1 cellular context compared by ENCODE assay signal in the genomic region with DNA sequence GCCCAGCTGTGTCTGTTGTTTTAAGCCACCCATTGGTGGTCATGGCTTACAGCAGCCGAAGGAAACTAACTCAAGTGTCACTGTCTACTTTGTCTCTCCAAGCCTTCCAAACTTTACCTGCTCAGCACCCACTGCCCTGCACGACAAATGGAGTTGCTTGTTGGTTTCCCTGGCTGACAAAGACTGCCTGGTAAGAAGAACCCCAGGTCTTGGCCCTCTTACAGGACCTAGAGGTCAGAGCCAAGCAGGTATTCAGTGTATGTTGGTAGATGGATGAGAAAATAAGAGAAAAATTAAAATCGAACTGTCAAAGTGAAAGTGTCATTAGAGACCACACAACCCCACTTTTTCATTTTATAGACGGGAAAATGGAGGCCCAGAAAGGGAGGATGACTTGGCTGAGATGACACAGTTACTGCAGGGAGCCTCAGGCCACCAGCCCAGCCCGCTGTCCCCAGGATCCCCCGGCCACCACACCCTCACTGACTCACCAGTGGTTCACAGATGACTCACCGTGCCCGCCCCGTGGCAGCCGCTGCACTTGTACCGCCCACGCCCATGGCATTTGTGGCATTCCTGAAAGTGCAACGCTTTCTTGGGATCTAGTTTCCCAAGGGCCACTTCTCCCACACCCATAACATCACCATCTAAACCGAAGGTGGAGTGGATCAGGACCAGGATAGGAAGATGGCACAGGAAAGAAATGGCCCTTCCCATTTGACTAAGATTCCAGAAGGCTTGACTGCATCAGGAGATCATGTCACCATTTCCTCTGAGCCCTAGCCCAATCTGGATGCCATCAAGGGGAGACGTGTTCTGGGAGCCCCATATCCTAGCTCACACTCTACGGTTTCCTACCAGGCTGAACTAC.
TF ChIP-seq lines count a peak whose summit lies in the region.

No MANE protein-coding gene starts in this region.

TF ChIP-seq in K562, 482 proteins besides CTCF, POLR2A, EP300 and RAD21 (continued from another document and continues in another):
- TF ChIP-seq, protein P1, sequence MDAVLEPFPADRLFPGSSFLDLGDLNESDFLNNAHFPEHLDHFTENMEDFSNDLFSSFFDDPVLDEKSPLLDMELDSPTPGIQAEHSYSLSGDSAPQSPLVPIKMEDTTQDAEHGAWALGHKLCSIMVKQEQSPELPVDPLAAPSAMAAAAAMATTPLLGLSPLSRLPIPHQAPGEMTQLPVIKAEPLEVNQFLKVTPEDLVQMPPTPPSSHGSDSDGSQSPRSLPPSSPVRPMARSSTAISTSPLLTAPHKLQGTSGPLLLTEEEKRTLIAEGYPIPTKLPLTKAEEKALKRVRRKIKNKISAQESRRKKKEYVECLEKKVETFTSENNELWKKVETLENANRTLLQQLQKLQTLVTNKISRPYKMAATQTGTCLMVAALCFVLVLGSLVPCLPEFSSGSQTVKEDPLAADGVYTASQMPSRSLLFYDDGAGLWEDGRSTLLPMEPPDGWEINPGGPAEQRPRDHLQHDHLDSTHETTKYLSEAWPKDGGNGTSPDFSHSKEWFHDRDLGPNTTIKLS (IDR thresholded peaks at IDR 0.05; ENCODE audit: borderline replicate concordance, low read depth): 0 out of 2 replicates have a peak, but pooled peaks have one; percentile 32
- TF ChIP-seq FOXA1 (IDR thresholded peaks at IDR 0.05; ENCODE audit: borderline replicate concordance) (no peak), ZNF134 (CRISPR knock-in tag; conservative IDR thresholded peaks at IDR 0.05) (no peak), ZFX (CRISPR knock-in tag; IDR thresholded peaks at IDR 0.05) (no peak; the same call in 1 of the 2 replicates), ERF (CRISPR knock-in tag; IDR thresholded peaks at IDR 0.05) (0 out of 2 replicates have a peak, but pooled peaks have one; percentile 36), ZNF584 (CRISPR knock-in tag; IDR thresholded peaks at IDR 0.05; ENCODE audit: low read depth) (no peak; the same call in 1 of the 2 replicates), GATAD2A (IDR thresholded peaks at IDR 0.05) (peak; percentile 83; the same call in 1 of the 2 replicates), CREB1 (IDR thresholded peaks at IDR 0.05) (0 out of 2 replicates have a peak, but pooled peaks have one; percentile 16), CREB1 (CRISPR knock-in tag; IDR thresholded peaks at IDR 0.05) (no peak), SMARCE1 (IDR thresholded peaks at IDR 0.05) (peak; percentile 99), MEF2D (tag; conservative IDR thresholded peaks at IDR 0.05; ENCODE audit: low read depth) (peak; percentile 58; the same call in 1 of the 2 replicates), TEAD4 (IDR thresholded peaks at IDR 0.05; ENCODE audit: low read length) (peak; percentile 63), TEAD4 (CRISPR knock-in tag; IDR thresholded peaks at IDR 0.05; ENCODE audit: borderline replicate concordance) (no peak), TBL1XR1 (IDR thresholded peaks at IDR 0.05; ENCODE audit: low read length in 2 of 2) (peak in 1 of 2 experiments; percentile 77; a peak in 2 of 4 replicates), RB1 (IDR thresholded peaks at IDR 0.05; ENCODE audit: low read depth) (0 out of 2 replicates have a peak, but pooled peaks have one; percentile 15)
- TF ChIP-seq, protein P2, sequence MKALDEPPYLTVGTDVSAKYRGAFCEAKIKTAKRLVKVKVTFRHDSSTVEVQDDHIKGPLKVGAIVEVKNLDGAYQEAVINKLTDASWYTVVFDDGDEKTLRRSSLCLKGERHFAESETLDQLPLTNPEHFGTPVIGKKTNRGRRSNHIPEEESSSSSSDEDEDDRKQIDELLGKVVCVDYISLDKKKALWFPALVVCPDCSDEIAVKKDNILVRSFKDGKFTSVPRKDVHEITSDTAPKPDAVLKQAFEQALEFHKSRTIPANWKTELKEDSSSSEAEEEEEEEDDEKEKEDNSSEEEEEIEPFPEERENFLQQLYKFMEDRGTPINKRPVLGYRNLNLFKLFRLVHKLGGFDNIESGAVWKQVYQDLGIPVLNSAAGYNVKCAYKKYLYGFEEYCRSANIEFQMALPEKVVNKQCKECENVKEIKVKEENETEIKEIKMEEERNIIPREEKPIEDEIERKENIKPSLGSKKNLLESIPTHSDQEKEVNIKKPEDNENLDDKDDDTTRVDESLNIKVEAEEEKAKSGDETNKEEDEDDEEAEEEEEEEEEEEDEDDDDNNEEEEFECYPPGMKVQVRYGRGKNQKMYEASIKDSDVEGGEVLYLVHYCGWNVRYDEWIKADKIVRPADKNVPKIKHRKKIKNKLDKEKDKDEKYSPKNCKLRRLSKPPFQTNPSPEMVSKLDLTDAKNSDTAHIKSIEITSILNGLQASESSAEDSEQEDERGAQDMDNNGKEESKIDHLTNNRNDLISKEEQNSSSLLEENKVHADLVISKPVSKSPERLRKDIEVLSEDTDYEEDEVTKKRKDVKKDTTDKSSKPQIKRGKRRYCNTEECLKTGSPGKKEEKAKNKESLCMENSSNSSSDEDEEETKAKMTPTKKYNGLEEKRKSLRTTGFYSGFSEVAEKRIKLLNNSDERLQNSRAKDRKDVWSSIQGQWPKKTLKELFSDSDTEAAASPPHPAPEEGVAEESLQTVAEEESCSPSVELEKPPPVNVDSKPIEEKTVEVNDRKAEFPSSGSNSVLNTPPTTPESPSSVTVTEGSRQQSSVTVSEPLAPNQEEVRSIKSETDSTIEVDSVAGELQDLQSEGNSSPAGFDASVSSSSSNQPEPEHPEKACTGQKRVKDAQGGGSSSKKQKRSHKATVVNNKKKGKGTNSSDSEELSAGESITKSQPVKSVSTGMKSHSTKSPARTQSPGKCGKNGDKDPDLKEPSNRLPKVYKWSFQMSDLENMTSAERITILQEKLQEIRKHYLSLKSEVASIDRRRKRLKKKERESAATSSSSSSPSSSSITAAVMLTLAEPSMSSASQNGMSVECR (CRISPR knock-in tag; IDR thresholded peaks at IDR 0.05): no peak
- TF ChIP-seq, protein P3, sequence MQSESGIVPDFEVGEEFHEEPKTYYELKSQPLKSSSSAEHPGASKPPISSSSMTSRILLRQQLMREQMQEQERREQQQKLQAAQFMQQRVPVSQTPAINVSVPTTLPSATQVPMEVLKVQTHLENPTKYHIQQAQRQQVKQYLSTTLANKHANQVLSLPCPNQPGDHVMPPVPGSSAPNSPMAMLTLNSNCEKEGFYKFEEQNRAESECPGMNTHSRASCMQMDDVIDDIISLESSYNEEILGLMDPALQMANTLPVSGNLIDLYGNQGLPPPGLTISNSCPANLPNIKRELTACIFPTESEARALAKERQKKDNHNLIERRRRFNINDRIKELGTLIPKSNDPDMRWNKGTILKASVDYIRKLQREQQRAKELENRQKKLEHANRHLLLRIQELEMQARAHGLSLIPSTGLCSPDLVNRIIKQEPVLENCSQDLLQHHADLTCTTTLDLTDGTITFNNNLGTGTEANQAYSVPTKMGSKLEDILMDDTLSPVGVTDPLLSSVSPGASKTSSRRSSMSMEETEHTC (IDR thresholded peaks at IDR 0.05): 0 out of 2 replicates have a peak, but pooled peaks have one; percentile 44
- TF ChIP-seq, protein P4, sequence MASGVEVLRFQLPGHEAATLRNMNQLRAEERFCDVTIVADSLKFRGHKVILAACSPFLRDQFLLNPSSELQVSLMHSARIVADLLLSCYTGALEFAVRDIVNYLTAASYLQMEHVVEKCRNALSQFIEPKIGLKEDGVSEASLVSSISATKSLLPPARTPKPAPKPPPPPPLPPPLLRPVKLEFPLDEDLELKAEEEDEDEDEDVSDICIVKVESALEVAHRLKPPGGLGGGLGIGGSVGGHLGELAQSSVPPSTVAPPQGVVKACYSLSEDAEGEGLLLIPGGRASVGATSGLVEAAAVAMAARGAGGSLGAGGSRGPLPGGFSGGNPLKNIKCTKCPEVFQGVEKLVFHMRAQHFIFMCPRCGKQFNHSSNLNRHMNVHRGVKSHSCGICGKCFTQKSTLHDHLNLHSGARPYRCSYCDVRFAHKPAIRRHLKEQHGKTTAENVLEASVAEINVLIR (CRISPR knock-in tag; IDR thresholded peaks at IDR 0.05): peak; percentile 29; the same call in 1 of the 2 replicates
- TF ChIP-seq, protein P5, sequence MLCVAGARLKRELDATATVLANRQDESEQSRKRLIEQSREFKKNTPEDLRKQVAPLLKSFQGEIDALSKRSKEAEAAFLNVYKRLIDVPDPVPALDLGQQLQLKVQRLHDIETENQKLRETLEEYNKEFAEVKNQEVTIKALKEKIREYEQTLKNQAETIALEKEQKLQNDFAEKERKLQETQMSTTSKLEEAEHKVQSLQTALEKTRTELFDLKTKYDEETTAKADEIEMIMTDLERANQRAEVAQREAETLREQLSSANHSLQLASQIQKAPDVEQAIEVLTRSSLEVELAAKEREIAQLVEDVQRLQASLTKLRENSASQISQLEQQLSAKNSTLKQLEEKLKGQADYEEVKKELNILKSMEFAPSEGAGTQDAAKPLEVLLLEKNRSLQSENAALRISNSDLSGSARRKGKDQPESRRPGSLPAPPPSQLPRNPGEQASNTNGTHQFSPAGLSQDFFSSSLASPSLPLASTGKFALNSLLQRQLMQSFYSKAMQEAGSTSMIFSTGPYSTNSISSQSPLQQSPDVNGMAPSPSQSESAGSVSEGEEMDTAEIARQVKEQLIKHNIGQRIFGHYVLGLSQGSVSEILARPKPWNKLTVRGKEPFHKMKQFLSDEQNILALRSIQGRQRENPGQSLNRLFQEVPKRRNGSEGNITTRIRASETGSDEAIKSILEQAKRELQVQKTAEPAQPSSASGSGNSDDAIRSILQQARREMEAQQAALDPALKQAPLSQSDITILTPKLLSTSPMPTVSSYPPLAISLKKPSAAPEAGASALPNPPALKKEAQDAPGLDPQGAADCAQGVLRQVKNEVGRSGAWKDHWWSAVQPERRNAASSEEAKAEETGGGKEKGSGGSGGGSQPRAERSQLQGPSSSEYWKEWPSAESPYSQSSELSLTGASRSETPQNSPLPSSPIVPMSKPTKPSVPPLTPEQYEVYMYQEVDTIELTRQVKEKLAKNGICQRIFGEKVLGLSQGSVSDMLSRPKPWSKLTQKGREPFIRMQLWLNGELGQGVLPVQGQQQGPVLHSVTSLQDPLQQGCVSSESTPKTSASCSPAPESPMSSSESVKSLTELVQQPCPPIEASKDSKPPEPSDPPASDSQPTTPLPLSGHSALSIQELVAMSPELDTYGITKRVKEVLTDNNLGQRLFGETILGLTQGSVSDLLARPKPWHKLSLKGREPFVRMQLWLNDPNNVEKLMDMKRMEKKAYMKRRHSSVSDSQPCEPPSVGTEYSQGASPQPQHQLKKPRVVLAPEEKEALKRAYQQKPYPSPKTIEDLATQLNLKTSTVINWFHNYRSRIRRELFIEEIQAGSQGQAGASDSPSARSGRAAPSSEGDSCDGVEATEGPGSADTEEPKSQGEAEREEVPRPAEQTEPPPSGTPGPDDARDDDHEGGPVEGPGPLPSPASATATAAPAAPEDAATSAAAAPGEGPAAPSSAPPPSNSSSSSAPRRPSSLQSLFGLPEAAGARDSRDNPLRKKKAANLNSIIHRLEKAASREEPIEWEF (CRISPR knock-in tag; IDR thresholded peaks at IDR 0.05): peak; percentile 79; the same call in 1 of the 2 replicates
- TF ChIP-seq, protein P6, sequence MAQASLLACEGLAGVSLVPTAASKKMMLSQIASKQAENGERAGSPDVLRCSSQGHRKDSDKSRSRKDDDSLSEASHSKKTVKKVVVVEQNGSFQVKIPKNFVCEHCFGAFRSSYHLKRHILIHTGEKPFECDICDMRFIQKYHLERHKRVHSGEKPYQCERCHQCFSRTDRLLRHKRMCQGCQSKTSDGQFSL (CRISPR knock-in tag; IDR thresholded peaks at IDR 0.05): no peak
- TF ChIP-seq, protein P6 (tag; IDR thresholded peaks at IDR 0.05): no peak
- TF ChIP-seq, protein P7, sequence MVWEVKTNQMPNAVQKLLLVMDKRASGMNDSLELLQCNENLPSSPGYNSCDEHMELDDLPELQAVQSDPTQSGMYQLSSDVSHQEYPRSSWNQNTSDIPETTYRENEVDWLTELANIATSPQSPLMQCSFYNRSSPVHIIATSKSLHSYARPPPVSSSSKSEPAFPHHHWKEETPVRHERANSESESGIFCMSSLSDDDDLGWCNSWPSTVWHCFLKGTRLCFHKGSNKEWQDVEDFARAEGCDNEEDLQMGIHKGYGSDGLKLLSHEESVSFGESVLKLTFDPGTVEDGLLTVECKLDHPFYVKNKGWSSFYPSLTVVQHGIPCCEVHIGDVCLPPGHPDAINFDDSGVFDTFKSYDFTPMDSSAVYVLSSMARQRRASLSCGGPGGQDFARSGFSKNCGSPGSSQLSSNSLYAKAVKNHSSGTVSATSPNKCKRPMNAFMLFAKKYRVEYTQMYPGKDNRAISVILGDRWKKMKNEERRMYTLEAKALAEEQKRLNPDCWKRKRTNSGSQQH (CRISPR knock-in tag; IDR thresholded peaks at IDR 0.05): no peak
- TF ChIP-seq, protein P8, sequence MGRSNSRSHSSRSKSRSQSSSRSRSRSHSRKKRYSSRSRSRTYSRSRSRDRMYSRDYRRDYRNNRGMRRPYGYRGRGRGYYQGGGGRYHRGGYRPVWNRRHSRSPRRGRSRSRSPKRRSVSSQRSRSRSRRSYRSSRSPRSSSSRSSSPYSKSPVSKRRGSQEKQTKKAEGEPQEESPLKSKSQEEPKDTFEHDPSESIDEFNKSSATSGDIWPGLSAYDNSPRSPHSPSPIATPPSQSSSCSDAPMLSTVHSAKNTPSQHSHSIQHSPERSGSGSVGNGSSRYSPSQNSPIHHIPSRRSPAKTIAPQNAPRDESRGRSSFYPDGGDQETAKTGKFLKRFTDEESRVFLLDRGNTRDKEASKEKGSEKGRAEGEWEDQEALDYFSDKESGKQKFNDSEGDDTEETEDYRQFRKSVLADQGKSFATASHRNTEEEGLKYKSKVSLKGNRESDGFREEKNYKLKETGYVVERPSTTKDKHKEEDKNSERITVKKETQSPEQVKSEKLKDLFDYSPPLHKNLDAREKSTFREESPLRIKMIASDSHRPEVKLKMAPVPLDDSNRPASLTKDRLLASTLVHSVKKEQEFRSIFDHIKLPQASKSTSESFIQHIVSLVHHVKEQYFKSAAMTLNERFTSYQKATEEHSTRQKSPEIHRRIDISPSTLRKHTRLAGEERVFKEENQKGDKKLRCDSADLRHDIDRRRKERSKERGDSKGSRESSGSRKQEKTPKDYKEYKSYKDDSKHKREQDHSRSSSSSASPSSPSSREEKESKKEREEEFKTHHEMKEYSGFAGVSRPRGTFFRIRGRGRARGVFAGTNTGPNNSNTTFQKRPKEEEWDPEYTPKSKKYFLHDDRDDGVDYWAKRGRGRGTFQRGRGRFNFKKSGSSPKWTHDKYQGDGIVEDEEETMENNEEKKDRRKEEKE (IDR thresholded peaks at IDR 0.05; ENCODE audit: borderline replicate concordance in 1 of 2, control insufficient read depth in 1 of 2, low read depth in 2 of 2, low read length in 1 of 2): no peak
